11 cellular contexts compared by ENCODE assay signal in the genomic region with DNA sequence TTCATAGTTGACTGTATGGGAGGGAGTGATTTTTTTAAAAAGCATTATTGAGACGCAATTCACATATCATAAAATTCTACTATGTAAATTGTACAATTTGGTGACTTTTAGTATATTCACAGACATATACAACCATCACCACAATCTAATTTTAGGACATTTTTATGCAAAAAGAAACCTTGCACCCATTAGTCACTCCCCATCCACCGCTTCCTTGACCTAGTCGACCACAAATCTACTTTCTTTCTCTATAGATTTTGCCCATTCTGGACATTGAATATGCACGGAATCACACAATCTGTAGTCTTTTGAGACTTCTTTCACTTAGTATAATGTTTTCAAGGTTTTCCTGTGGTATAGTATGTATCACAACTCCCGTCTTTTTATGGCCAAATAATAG. TPM values are rescaled to one million over a fixed set of nuclear protein-coding genes. Genes with fewer than 3 reads are reported as not detected.
"Had no signal": no experiment of that assay in that cellular context is flagged by ENCODE, and none has a peak within 500 bp of the region (broad histone marks: within the 10 kb centered on the region; RNA-seq: fewer than 3 reads in every experiment).

No MANE protein-coding gene starts in this region.

- H3K9me3 ChIP-seq: HAP-1 had no signal

- H3K36me3 ChIP-seq: HAP-1 had no signal

- H3K27ac ChIP-seq: GM23248, HL-60 had no signal

- H3K9me3 Mint-ChIP-seq: HFFc6, IgD-negative memory B cell had no signal

- H3K27ac Mint-ChIP-seq: HFFc6 had no signal

- H3K4me1 ChIP-seq: HAP-1 had no signal

- ATAC-seq: HCT116, HepG2 had no signal

- H3K27me3 Mint-ChIP-seq: IgD-negative memory B cell had no signal

- H3K4me3 Mint-ChIP-seq: HFFc6, IgD-negative memory B cell had no signal

- H3K4me3 ChIP-seq: GM23248, HAP-1 had no signal

- DNase-seq: GOT3, H7, HFFc6, KBM-7 had no signal

RNA-seq across cellular contexts. Expression of gene BLNK, which starts 54.6 kb away (rescaled TPM):
- total RNA-seq: GM23248, H7, HepG2, HFFc6, HT1080 had no signal
- polyA plus RNA-seq: GM23248, HepG2 had no signal
